Comparison of ENCODE assay signal across 9 cellular contexts in the genomic region with DNA sequence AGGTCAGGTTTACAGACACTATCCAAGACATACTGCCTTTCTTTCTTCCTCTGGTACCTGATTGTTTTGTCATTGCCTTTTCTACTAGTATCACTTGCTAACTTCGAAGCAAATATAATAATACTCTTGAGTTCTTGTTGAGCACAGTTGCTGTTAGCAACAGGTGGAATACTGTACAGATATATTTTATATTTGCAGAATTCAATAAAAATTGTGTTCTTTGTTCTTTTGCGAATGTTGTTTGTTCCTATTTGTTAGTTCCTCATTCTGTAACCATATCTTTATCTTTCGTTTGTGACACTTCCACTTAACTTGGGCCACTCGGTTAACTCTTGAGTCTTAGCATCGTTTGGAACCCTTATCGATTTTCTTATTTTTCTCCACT. TPM values are rescaled to one million over a fixed set of nuclear protein-coding genes. Genes with fewer than 3 reads are reported as not detected.
DNase-seq lines count a peak whose midpoint lies in the region; ATAC-seq and TF ChIP-seq lines count a peak whose summit lies in the region.
"Had no signal": no experiment of that assay in that cellular context is flagged by ENCODE, and none has a peak within 500 bp of the region (broad histone marks: within the 10 kb centered on the region; RNA-seq: fewer than 3 reads in every experiment).

No MANE protein-coding gene starts in this region.

- BruUV-seq in mammary epithelial cell (replicated peaks; lab: Mats Ljungman, UMichigan), result no TSS peak

- H3K36me3 ChIP-seq in CD8-positive, alpha-beta memory T cell (ENCODE audit: insufficient read depth, low read length), result peaks cover 5% of the 10 kb centered on the region
- no peaks in the 10 kb centered on the region for H3K36me3 ChIP-seq in mammary epithelial cell (ENCODE audit: insufficient read depth, low read length)

- H3K4me1 Mint-ChIP-seq in CD8-positive, alpha-beta memory T cell, result peaks cover 32 to 58% (median 43%) of the 10 kb centered on the region in 3 donors
- peaks cover 23 to 57% (median 39%) of the 10 kb centered on the region in 4 donors for H3K4me1 Mint-ChIP-seq in naive thymus-derived CD8-positive, alpha-beta T cell

- WGBS in mammary epithelial cell (ENCODE audit: low coverage, missing lambda C conversion rate), result 20% methylated on average over 4 of the region's 6 CpGs

- no peak for ATAC-seq in naive thymus-derived CD8-positive, alpha-beta T cell
- ATAC-seq in GM19463 (IDR thresholded peaks at IDR 0.05; ENCODE audit: unreplicated experiment), result no peak

- H3K27ac Mint-ChIP-seq in CD8-positive, alpha-beta memory T cell, result peak overlapping the region; percentile 75 to 97 (median 91)
- peak overlapping the region; percentile 87 to 96 (median 94) for H3K27ac Mint-ChIP-seq in naive thymus-derived CD8-positive, alpha-beta T cell

- POLR2A ChIA-PET in CD8-positive, alpha-beta memory T cell (lab: Charles Lee), result interaction anchor here (1.0 kb wide), 1 partner anchor 1818 kb away, joined by 3 read pairs; no protein-coding TSS in a partner anchor
- POLR2A ChIA-PET in naive thymus-derived CD8-positive, alpha-beta T cell (lab: Charles Lee), result interaction anchor here (1.3 kb wide), 1 partner anchor 367 kb away, joined by 7 read pairs; a partner anchor contains a TSS

- intact Hi-C loops in mammary epithelial cell (cut with micrococcal nuclease), result no loop called here

- peak overlapping the region; percentile 86 for H3K27ac ChIP-seq in CD8-positive, alpha-beta memory T cell (ENCODE audit: low read depth, low read length)
- H3K27ac ChIP-seq in mammary epithelial cell (ENCODE audit: insufficient read depth, low read depth, low read length), result no peak overlapping the region

- H3K4me1 ChIP-seq in CD8-positive, alpha-beta memory T cell (ENCODE audit: insufficient read depth, low read length), result peaks cover 27% of the 10 kb centered on the region
- H3K4me1 ChIP-seq in mammary epithelial cell (ENCODE audit: insufficient read depth, low read length), result peaks cover 8% of the 10 kb centered on the region

- in situ Hi-C loops in mammary epithelial cell (cut with MboI; ENCODE audit: low sequenced_read_pairs in 2 of 2), result loop anchor here in 1 of 2 donors (10.0 kb wide), 1 partner anchor 364 kb away; a partner anchor contains a TSS

- CTCF ChIA-PET in CD8-positive, alpha-beta memory T cell (lab: Charles Lee), result interaction anchor here (1.2 to 1.6 kb wide), 7 partner anchors 8 to 795 kb away, joined by 3 to 17 read pairs (median 4); a partner anchor contains a TSS
- CTCF ChIA-PET in mammary epithelial cell (lab: Charles Lee; ENCODE audit: low non-redundant PET), result interaction anchor here (0.6 kb wide), 1 partner anchor 999 kb away, joined by 4 read pairs; no protein-coding TSS in a partner anchor

- no peaks in the 10 kb centered on the region for H3K9me3 ChIP-seq in CD8-positive, alpha-beta memory T cell (ENCODE audit: low read length)
- H3K9me3 ChIP-seq in mammary epithelial cell (replicated peaks; ENCODE audit: insufficient read depth, low read length), result no peaks in the 10 kb centered on the region

- H3K4me2 ChIP-seq in mammary epithelial cell (ENCODE audit: insufficient read depth, low read depth, low read length), result peak overlapping the region; percentile 80

- peaks cover 4 to 5% of the 10 kb centered on the region in 2 donors for H3K27me3 Mint-ChIP-seq in CD8-positive, alpha-beta memory T cell
- H3K27me3 Mint-ChIP-seq in naive thymus-derived CD8-positive, alpha-beta T cell, result peaks cover 3 to 8% (median 4%) of the 10 kb centered on the region in 5 donors

- H2AFZ ChIP-seq in mammary epithelial cell (ENCODE audit: low read depth, low read length), result peak overlapping the region; percentile 86

- dilution Hi-C loops in mammary epithelial cell (cut with HindIII; ENCODE audit: low sequenced_read_pairs), result no loop called here

- TF ChIP-seq CTCF in mammary epithelial cell (conservative IDR thresholded peaks at IDR 0.05 in 1 of 2, IDR thresholded peaks at IDR 0.05 in 1 of 2; ENCODE audit: extremely low read depth in 1 of 2, insufficient read depth in 1 of 2, low read depth in 1 of 2, low read length in 2 of 2), result no peak

- peaks cover 3 to 26% (median 3%) of the 10 kb centered on the region in 3 donors for H3K36me3 Mint-ChIP-seq in CD8-positive, alpha-beta memory T cell
- H3K36me3 Mint-ChIP-seq in naive thymus-derived CD8-positive, alpha-beta T cell, result peaks cover 7 to 14% (median 13%) of the 10 kb centered on the region in 3 donors

- peaks cover 42% of the 10 kb centered on the region for H3K79me2 ChIP-seq in mammary epithelial cell (ENCODE audit: insufficient read depth, low read length)

- DNase-seq in CD8-positive, alpha-beta memory T cell, result no peak
- DNase-seq in KG1 (lab: John Stamatoyannopoulos, UW) (peak; percentile 28), mammary epithelial cell (no peak), globus pallidus (ENCODE audit: low spot score) (no peak), NCI-H1092 (lab: John Stamatoyannopoulos, UW) (no peak)
- DNase-seq in naive thymus-derived CD8-positive, alpha-beta T cell, result peak in 2 of 10 donors; percentile 9 to 12
- no peak for DNase-seq in stimulated activated CD8-positive, alpha-beta memory T cell treated with anti-CD3 and anti-CD28 coated beads, Interleukin-4, amount 100 ng/mL, for 48 hours

- H3K4me3 Mint-ChIP-seq in CD8-positive, alpha-beta memory T cell, result peak overlapping the region; percentile 91 to 99 (median 96)
- H3K4me3 Mint-ChIP-seq in naive thymus-derived CD8-positive, alpha-beta T cell, result peak overlapping the region; percentile 91 to 99 (median 98)

- no peaks in the 10 kb centered on the region for H3K9me3 Mint-ChIP-seq in CD8-positive, alpha-beta memory T cell
- peaks cover 0 to 3% (median 0%) of the 10 kb centered on the region in 9 donors for H3K9me3 Mint-ChIP-seq in naive thymus-derived CD8-positive, alpha-beta T cell

- H3K9ac ChIP-seq in mammary epithelial cell (ENCODE audit: insufficient read depth, low read length), result peak overlapping the region; percentile 77

- H3K27me3 ChIP-seq in CD8-positive, alpha-beta memory T cell (ENCODE audit: insufficient read depth, low read length, poor library complexity, severe bottlenecking), result peaks cover 1% of the 10 kb centered on the region
- no peaks in the 10 kb centered on the region for H3K27me3 ChIP-seq in mammary epithelial cell (ENCODE audit: insufficient read depth, low read length)

- no peaks in the 10 kb centered on the region for H4K20me1 ChIP-seq in mammary epithelial cell (ENCODE audit: insufficient read depth, low read length)

- H3K4me3 ChIP-seq in CD8-positive, alpha-beta memory T cell (ENCODE audit: low read length), result peak overlapping the region; percentile 90
- H3K4me3 ChIP-seq in mammary epithelial cell (replicated peaks in 1 of 3; ENCODE audit: insufficient read depth in 1 of 3, low read depth in 2 of 3, low read length in 3 of 3), result peak overlapping the region; percentile 75 to 80 (median 75)

RNA-seq across cellular contexts. Expression of a gene that starts 0.8 kb away (rescaled TPM):
- 10 to 100 TPM; 31.6 to 33.6 TPM for total RNA-seq in CD8-positive, alpha-beta memory T cell
- 36.0 TPM for polyA plus RNA-seq in CD8-positive, alpha-beta memory T cell
- total RNA-seq in mammary epithelial cell, result 10 to 100 TPM in 1 of 2 donors, 1 to 10 TPM in 1; 8.7 to 21.6 TPM
- polyA plus RNA-seq in mammary epithelial cell, result 6.1 TPM
- polyA minus RNA-seq in mammary epithelial cell, result 3.8 TPM
- 10 to 100 TPM; 17.2 to 20.8 TPM for total RNA-seq in naive thymus-derived CD8-positive, alpha-beta T cell
- 10 to 100 TPM; 23.4 to 32.5 (median 26.2) TPM for polyA plus RNA-seq in naive thymus-derived CD8-positive, alpha-beta T cell

RNA-seq across cellular contexts. Expression of a gene that starts 7.2 kb away (rescaled TPM):
- not detected for total RNA-seq in CD8-positive, alpha-beta memory T cell
- not detected for polyA plus RNA-seq in CD8-positive, alpha-beta memory T cell
- total RNA-seq in mammary epithelial cell, result not detected
- 0.16 TPM for polyA plus RNA-seq in mammary epithelial cell
- polyA minus RNA-seq in mammary epithelial cell, result not detected
- total RNA-seq in naive thymus-derived CD8-positive, alpha-beta T cell, result not detected
- not detected for polyA plus RNA-seq in naive thymus-derived CD8-positive, alpha-beta T cell
- total RNA-seq: M059J had no signal
